In genomic region chr2:210913461-210913860, GRCh38 we compare ENCODE assay signal across 28 cellular contexts.
"Had no signal": no experiment of that assay in that cellular context is flagged by ENCODE, and none has a peak within 500 bp of the region (broad histone marks: within the 10 kb centered on the region; RNA-seq: fewer than 3 reads in every experiment).

No MANE protein-coding gene starts in this region.

- H3K27ac ChIP-seq: esophagus squamous epithelium, hepatocyte, left lung, neural progenitor cell, sigmoid colon, stomach, testis, vagina had no signal

- H3K4me1 ChIP-seq: esophagus squamous epithelium, left lung, neural progenitor cell, sigmoid colon, stomach, testis, vagina had no signal

- H3K9ac ChIP-seq: neural progenitor cell had no signal

- H3K4me3 ChIP-seq: esophagus squamous epithelium, hepatocyte, left lung, lung, neural progenitor cell, sigmoid colon, smooth muscle cell, stomach, testis, vagina had no signal

- H3K36me3 ChIP-seq: esophagus squamous epithelium, left lung, neural progenitor cell, sigmoid colon, stomach, vagina had no signal

- H3K4me2 ChIP-seq: hepatocyte, neural progenitor cell, smooth muscle cell had no signal

- H3K9me3 ChIP-seq: esophagus squamous epithelium, stomach, testis, vagina had no signal

- H3K27me3 ChIP-seq: esophagus squamous epithelium, hepatocyte, left lung, neural progenitor cell, sigmoid colon, stomach, testis, vagina had no signal

- FAIRE-seq: colon, frontal cortex had no signal

- H3K79me2 ChIP-seq: hepatocyte had no signal

- H2AFZ ChIP-seq: hepatocyte had no signal

- DNase-seq: activated B cell treated with CpG ODN at 0.5 μM for 24 hours; activated CD4-positive, alpha-beta T cell treated with anti-CD3 and anti-CD28 coated beads for 36 hours; activated CD4-positive, alpha-beta T cell treated with anti-CD3 and anti-CD28 coated beads, Interleukin-2, amount 50 U/mL, for 48 hours; activated CD8-positive, alpha-beta memory T cell treated with anti-CD3 and anti-CD28 coated beads, Interleukin-2, amount 50 U/mL, for 48 hours; activated naive CD4-positive, alpha-beta T cell treated with Interleukin-2 at 50 U/mL for 16 hours; activated naive CD8-positive, alpha-beta T cell treated with anti-CD3 and anti-CD28 coated beads, Interleukin-2, amount 10 ng/mL, durations not matched to agents 7 days and 5 days; activated T-cell treated with anti-CD3 and anti-CD28 coated beads, Interleukin-2, amount 50 U/mL, for 4 hours; central memory CD4-positive, alpha-beta T cell; esophagus squamous epithelium; glutamatergic neuron; immature natural killer cell; kidney glomerular epithelial cell; left lung; naive thymus-derived CD4-positive, alpha-beta T cell; retina; sigmoid colon; stimulated activated CD4-positive, alpha-beta T cell treated with anti-CD3 and anti-CD28 coated beads, Interleukin-15, amount 100 ng/mL, for 24 hours; stomach; T-helper 17 cell; testis; trophoblast cell had no signal
